Comparison of ENCODE assay signal across 23 cellular contexts in the genomic region with DNA sequence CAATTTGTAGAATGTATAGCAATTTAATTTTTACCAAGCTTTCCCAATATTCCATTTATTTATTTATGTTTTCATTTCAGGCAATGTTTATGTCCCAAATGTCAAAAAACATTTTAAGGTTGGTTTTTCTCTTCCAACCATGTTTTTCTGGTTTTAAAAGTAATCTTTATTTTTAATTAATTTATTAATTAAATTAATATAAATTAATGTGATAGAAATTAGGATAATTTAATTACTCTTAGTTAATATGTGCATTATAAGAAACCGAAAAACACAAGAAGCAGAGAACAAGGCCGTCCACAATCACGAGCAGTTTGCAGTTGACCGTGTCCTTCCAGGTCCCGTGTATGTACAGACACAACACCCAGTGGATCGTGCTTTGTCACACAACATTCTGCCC.
"Had no signal": no experiment of that assay in that cellular context is flagged by ENCODE, and none has a peak within 500 bp of the region (broad histone marks: within the 10 kb centered on the region; RNA-seq: fewer than 3 reads in every experiment).

No MANE protein-coding gene starts in this region.

- DNase-seq: colonic mucosa; cortex of kidney; effector CD8-positive, alpha-beta T cell; effector memory CD8-positive, alpha-beta T cell; esophagus squamous epithelium; foreskin fibroblast; foreskin melanocyte; gastrocnemius medialis; glutamatergic neuron; heart right ventricle; hippocampal formation; left cardiac atrium; left lung; left ventricle myocardium superior; lower lobe of right lung; mesenchymal stem cell; mucosa of descending colon had no signal

- H3K9me3 Mint-ChIP-seq: dendritic cell treated with granulocyte-macrophage colony-stimulating factor and Interleukin-4, amounts not matched to agents 40 ng/mL and 50 ng/mL, for 4 days; effector memory CD8-positive, alpha-beta T cell; mesothelial cell of epicardium had no signal

- H3K36me3 ChIP-seq: colonic mucosa, esophagus squamous epithelium, gastrocnemius medialis, heart right ventricle, left lung, lower lobe of right lung had no signal

- H3K27ac Mint-ChIP-seq: dendritic cell treated with granulocyte-macrophage colony-stimulating factor and Interleukin-4, amounts not matched to agents 40 ng/mL and 50 ng/mL, for 4 days; effector memory CD8-positive, alpha-beta T cell; endodermal cell; mesothelial cell of epicardium had no signal

- H3K27ac ChIP-seq: colonic mucosa, esophagus squamous epithelium, gastrocnemius medialis, heart right ventricle, left lung, lower lobe of right lung had no signal

- H3K4me3 Mint-ChIP-seq: dendritic cell treated with granulocyte-macrophage colony-stimulating factor and Interleukin-4, amounts not matched to agents 40 ng/mL and 50 ng/mL, for 4 days; effector memory CD8-positive, alpha-beta T cell; endodermal cell; mesothelial cell of epicardium had no signal

- H3K36me3 Mint-ChIP-seq: mesothelial cell of epicardium had no signal

- H3K27me3 ChIP-seq: colonic mucosa, gastrocnemius medialis had no signal

- ATAC-seq: effector memory CD8-positive, alpha-beta T cell; gastrocnemius medialis; heart right ventricle; left cardiac atrium; left lung; left ventricle myocardium superior; lower lobe of right lung; mucosa of descending colon had no signal

- H3K4me1 ChIP-seq: colonic mucosa, esophagus squamous epithelium, gastrocnemius medialis, heart right ventricle, lower lobe of right lung had no signal

- H3K4me1 Mint-ChIP-seq: endodermal cell had no signal

- H3K9me3 ChIP-seq: colonic mucosa, esophagus squamous epithelium, gastrocnemius medialis, heart right ventricle, left lung, lower lobe of right lung, mucosa of descending colon had no signal

- FAIRE-seq: endometrium, islet of Langerhans, keratinocyte had no signal

- H3K4me3 ChIP-seq: colonic mucosa, esophagus squamous epithelium, gastrocnemius medialis, heart right ventricle, left lung, lower lobe of right lung, mucosa of descending colon had no signal
